18 cellular contexts compared by ENCODE assay signal in genomic region chr14:51836417-51836816, GRCh38. TPM values are rescaled to one million over a fixed set of nuclear protein-coding genes. Genes with fewer than 3 reads are reported as not detected.
DNase-seq lines count a peak whose midpoint lies in the region; ATAC-seq lines count a peak whose summit lies in the region.
"Had no signal": no experiment of that assay in that cellular context is flagged by ENCODE, and none has a peak within 500 bp of the region (broad histone marks: within the 10 kb centered on the region; RNA-seq: fewer than 3 reads in every experiment).

No MANE protein-coding gene starts in this region.

- H2AFZ ChIP-seq in Karpas-422 (ENCODE audit: low read length), result no peak overlapping the region

- no peaks in the 10 kb centered on the region for H3K27me3 ChIP-seq in Karpas-422 (ENCODE audit: low read length)

- H3K9ac ChIP-seq in Karpas-422 (ENCODE audit: low read length), result peak overlapping the region; percentile 24; the same call in 1 of the 2 replicates

- peak overlapping the region; percentile 67 for H3K4me2 ChIP-seq in Karpas-422 (ENCODE audit: low read depth, low read length, poor library complexity, severe bottlenecking)

- H3K4me3 Mint-ChIP-seq in memory B cell, result no peak overlapping the region
- H3K4me3 Mint-ChIP-seq: B cell; CD4-positive, alpha-beta T cell; H9 had no signal

- no peaks in the 10 kb centered on the region for H4K20me1 ChIP-seq in Karpas-422 (ENCODE audit: insufficient read depth, low read depth, low read length)

- H3K36me3 ChIP-seq in Karpas-422 (ENCODE audit: insufficient read depth, low read length), result no peaks in the 10 kb centered on the region

- no peaks in the 10 kb centered on the region for H3K27me3 Mint-ChIP-seq in memory B cell
- H3K27me3 Mint-ChIP-seq: B cell; CD4-positive, alpha-beta T cell had no signal

- no peaks in the 10 kb centered on the region for H3K9me3 Mint-ChIP-seq in memory B cell

- H3K4me1 ChIP-seq in Karpas-422 (ENCODE audit: low read length), result peaks cover 76% of the 10 kb centered on the region

- DNase-seq in Karpas-422 (peak; percentile 82), memory B cell (ENCODE audit: low spot score in 2 of 2) (no peak), NCI-H446 (lab: John Stamatoyannopoulos, UW) (no peak)
- DNase-seq: C1 segment of cervical spinal cord; CD4-positive, alpha-beta T cell; DMS153; DMS79 treated with DMSO at 0.1 percent for 48 hours; EL; GOT3; H9; Kasumi-1 had no signal

- H3K27ac ChIP-seq in Karpas-422 (ENCODE audit: low read length), result peak overlapping the region; percentile 90
- H3K27ac ChIP-seq: HL-60 had no signal

- peak overlapping the region; percentile 4; the same call in 1 of the 2 replicates for H3K4me3 ChIP-seq in Karpas-422 (ENCODE audit: low read length)
- H3K4me3 ChIP-seq: K562 had no signal

- H3K79me2 ChIP-seq in Karpas-422 (ENCODE audit: low read length), result no peaks in the 10 kb centered on the region

- no peak overlapping the region for H3K27ac Mint-ChIP-seq in memory B cell
- H3K27ac Mint-ChIP-seq: B cell; CD4-positive, alpha-beta T cell; H9 had no signal

- ATAC-seq in GM18861 (IDR thresholded peaks at IDR 0.05; ENCODE audit: unreplicated experiment) (peak; percentile 89), HG03175 (IDR thresholded peaks at IDR 0.05; ENCODE audit: unreplicated experiment) (peak; percentile 65), memory B cell (ENCODE audit: low read depth) (peak; percentile 68), GM21786 (IDR thresholded peaks at IDR 0.05; ENCODE audit: unreplicated experiment) (no peak), HG02678 (IDR thresholded peaks at IDR 0.05; ENCODE audit: unreplicated experiment) (no peak)
- ATAC-seq: K562 had no signal

- H3K9me3 ChIP-seq in Karpas-422 (ENCODE audit: low read length), result peaks cover 7% of the 10 kb centered on the region; the same call in 1 of the 2 replicates

- no peaks in the 10 kb centered on the region for H3K36me3 Mint-ChIP-seq in memory B cell

- peaks cover 3% of the 10 kb centered on the region for H3K4me1 Mint-ChIP-seq in memory B cell

- H3K9me2 ChIP-seq in Karpas-422 (replicated peaks; ENCODE audit: insufficient read depth, low read length), result no peaks in the 10 kb centered on the region

RNA-seq across cellular contexts. Expression of gene GNG2, which starts 24.0 kb away (rescaled TPM):
- total RNA-seq in Karpas-422 (2014; rRNA removed; shearing (Covaris generic); ENCODE audit: low replicate concordance), result 212 and 351 TPM in 2 replicates

Comparison
In these comparisons a context has a peak if more than half of its experiments do, and no peak if none do; other contexts are left out.
1. ATAC-seq: peak in GM18861 (single experiment), HG03175 (single experiment) and memory B cell (single experiment); none in GM21786 (single experiment) and HG02678 (single experiment).